ENCODE assay signal across 7 cellular contexts in genomic region chr12:77710209-77710608, GRCh38.
"Had no signal": no experiment of that assay in that cellular context is flagged by ENCODE, and none has a peak within 500 bp of the region (broad histone marks: within the 10 kb centered on the region; RNA-seq: fewer than 3 reads in every experiment).

No MANE protein-coding gene starts in this region.

- H3K4me3 ChIP-seq: GM12878 had no signal

- DNase-seq: GDM1, GF-D8 had no signal

- ATAC-seq: GM12878 had no signal

- FAIRE-seq: GM12878, GM12891, GM12892, GM18507, GM19239 had no signal
